In the genomic region with DNA sequence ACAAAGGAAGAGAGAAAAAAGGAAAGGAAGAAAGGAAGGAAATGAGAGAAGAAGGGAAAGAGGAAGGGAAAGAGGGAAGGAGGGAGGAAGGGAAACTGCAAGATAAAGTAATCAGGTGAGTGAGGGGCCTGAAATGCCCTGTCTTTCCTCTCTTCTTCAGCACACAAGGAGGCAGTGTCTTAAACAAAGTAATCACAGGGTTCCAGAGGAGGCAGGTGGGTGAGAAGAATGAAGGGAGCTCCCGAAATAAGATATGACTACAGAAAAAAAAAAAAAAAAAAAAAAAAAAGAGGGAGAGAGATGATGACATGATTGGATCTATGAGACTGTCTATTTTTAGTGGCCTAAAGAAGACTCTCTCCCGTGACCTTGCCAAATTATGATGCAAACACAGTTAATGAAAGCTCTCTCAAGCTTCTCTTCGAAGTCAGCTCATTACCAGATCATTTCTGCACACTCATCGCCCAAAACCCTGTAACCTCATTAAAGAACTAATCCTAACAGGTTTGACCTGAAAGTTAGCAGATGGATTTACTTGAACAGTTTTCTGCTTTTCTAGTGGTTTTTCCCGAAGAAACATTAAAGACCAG, we compare ENCODE assay signal across 1 cellular context.
TF ChIP-seq lines count a peak whose summit lies in the region.

No MANE protein-coding gene starts in this region.

TF ChIP-seq in SK-N-SH, 30 proteins besides CTCF, POLR2A, EP300 and RAD21 (continued from another document):
- TF ChIP-seq, protein P1, sequence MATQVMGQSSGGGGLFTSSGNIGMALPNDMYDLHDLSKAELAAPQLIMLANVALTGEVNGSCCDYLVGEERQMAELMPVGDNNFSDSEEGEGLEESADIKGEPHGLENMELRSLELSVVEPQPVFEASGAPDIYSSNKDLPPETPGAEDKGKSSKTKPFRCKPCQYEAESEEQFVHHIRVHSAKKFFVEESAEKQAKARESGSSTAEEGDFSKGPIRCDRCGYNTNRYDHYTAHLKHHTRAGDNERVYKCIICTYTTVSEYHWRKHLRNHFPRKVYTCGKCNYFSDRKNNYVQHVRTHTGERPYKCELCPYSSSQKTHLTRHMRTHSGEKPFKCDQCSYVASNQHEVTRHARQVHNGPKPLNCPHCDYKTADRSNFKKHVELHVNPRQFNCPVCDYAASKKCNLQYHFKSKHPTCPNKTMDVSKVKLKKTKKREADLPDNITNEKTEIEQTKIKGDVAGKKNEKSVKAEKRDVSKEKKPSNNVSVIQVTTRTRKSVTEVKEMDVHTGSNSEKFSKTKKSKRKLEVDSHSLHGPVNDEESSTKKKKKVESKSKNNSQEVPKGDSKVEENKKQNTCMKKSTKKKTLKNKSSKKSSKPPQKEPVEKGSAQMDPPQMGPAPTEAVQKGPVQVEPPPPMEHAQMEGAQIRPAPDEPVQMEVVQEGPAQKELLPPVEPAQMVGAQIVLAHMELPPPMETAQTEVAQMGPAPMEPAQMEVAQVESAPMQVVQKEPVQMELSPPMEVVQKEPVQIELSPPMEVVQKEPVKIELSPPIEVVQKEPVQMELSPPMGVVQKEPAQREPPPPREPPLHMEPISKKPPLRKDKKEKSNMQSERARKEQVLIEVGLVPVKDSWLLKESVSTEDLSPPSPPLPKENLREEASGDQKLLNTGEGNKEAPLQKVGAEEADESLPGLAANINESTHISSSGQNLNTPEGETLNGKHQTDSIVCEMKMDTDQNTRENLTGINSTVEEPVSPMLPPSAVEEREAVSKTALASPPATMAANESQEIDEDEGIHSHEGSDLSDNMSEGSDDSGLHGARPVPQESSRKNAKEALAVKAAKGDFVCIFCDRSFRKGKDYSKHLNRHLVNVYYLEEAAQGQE (IDR thresholded peaks at IDR 0.05; ENCODE audit: low read depth, low read length) = no peak
- TF ChIP-seq ELF1 (IDR thresholded peaks at IDR 0.05) (no peak), NRF1 (IDR thresholded peaks at IDR 0.05; ENCODE audit: low read depth, low read length) (no peak), CHD2 (IDR thresholded peaks at IDR 0.05; ENCODE audit: low read length, partially characterized antibody) (no peak), FOXJ3 (CRISPR knock-in tag; IDR thresholded peaks at IDR 0.05) (no peak), FOXM1 (IDR thresholded peaks at IDR 0.05; ENCODE audit: low read depth) (no peak), NFIC (IDR thresholded peaks at IDR 0.05; ENCODE audit: borderline replicate concordance) (no peak), RCOR1 (IDR thresholded peaks at IDR 0.05; ENCODE audit: low read length) (no peak)
- TF ChIP-seq, protein P2, sequence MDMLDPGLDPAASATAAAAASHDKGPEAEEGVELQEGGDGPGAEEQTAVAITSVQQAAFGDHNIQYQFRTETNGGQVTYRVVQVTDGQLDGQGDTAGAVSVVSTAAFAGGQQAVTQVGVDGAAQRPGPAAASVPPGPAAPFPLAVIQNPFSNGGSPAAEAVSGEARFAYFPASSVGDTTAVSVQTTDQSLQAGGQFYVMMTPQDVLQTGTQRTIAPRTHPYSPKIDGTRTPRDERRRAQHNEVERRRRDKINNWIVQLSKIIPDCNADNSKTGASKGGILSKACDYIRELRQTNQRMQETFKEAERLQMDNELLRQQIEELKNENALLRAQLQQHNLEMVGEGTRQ (IDR thresholded peaks at IDR 0.05; ENCODE audit: borderline replicate concordance, low read depth, low read length) = no peak
- TF ChIP-seq, protein P3, sequence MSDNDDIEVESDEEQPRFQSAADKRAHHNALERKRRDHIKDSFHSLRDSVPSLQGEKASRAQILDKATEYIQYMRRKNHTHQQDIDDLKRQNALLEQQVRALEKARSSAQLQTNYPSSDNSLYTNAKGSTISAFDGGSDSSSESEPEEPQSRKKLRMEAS (IDR thresholded peaks at IDR 0.05; ENCODE audit: low read depth) = no peak
- TF ChIP-seq, protein P4, sequence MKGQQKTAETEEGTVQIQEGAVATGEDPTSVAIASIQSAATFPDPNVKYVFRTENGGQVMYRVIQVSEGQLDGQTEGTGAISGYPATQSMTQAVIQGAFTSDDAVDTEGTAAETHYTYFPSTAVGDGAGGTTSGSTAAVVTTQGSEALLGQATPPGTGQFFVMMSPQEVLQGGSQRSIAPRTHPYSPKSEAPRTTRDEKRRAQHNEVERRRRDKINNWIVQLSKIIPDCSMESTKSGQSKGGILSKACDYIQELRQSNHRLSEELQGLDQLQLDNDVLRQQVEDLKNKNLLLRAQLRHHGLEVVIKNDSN (IDR thresholded peaks at IDR 0.05; ENCODE audit: borderline replicate concordance, low read depth) = no peak
TF ChIP-seq in SK-N-SH: peak in this region for 0.
